27 cellular contexts compared by ENCODE assay signal in the genomic region with DNA sequence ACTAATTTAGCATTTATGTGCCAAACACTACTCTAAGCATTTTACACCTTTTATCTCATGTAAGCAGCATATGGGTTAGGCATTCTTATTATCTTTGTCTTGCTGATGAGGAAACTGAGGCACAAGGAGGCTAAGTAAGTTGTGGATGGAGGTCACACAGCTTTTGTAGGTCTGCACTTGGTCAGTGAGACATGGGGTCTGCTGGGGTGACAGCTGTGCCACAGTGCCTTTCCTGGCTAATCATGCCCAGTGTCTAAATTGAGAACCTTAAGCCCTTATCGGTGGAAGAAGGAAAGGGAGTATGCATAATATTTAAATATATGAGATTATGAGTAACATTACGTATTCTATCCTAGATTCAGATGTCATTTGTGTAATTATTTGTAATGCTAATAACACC.
"Had no signal": no experiment of that assay in that cellular context is flagged by ENCODE, and none has a peak within 500 bp of the region (broad histone marks: within the 10 kb centered on the region; RNA-seq: fewer than 3 reads in every experiment).

No MANE protein-coding gene starts in this region.

- H3K4me1 ChIP-seq: gastrocnemius medialis, psoas muscle, sigmoid colon, upper lobe of left lung had no signal

- ATAC-seq: esophagus mucosa; gastrocnemius medialis; left lobe of liver; natural killer cell treated with Interleukin-12 subunit alpha and Interleukin-12 subunit beta and Interleukin-15 and Interleukin-18, amount 100 ng/mL, for 72 hours; right cardiac atrium; stimulated activated naive B cell treated with anti-CD40 and anti-IgM and Interleukin-4, amounts not matched to agents 10 μg/mL and 1 μg/mL and 100 μg/mL, for 72 hours had no signal

- H3K27ac ChIP-seq: epithelial cell of prostate, gastrocnemius medialis, ovary, psoas muscle, sigmoid colon, skin epidermis, thoracic aorta, tibial nerve, upper lobe of left lung had no signal

- H3K4me1 Mint-ChIP-seq: naive B cell; stimulated activated naive B cell treated with anti-CD40 and anti-IgM and Interleukin-4, amounts not matched to agents 10 μg/mL and 1 μg/mL and 100 μg/mL, for 72 hours had no signal

- H3K4me3 Mint-ChIP-seq: naive B cell; natural killer cell treated with Interleukin-12 subunit alpha and Interleukin-12 subunit beta and Interleukin-15 and Interleukin-18, amount 100 ng/mL, for 72 hours; neural crest cell; stimulated activated naive B cell treated with anti-CD40 and anti-IgM and Interleukin-4, amounts not matched to agents 10 μg/mL and 1 μg/mL and 100 μg/mL, for 72 hours; stimulated activated naive CD8-positive, alpha-beta T cell treated with anti-CD3 and anti-CD28 coated beads, Interleukin-15, Interleukin-2, amounts not matched to agents 100 ng/mL and 50 ng/mL, for 24 hours had no signal

- H3K27me3 Mint-ChIP-seq: naive B cell; natural killer cell treated with Interleukin-12 subunit alpha and Interleukin-12 subunit beta and Interleukin-15 and Interleukin-18, amount 100 ng/mL, for 72 hours; stimulated activated naive B cell treated with anti-CD40 and anti-IgM and Interleukin-4, amounts not matched to agents 10 μg/mL and 1 μg/mL and 100 μg/mL, for 72 hours; stimulated activated naive CD8-positive, alpha-beta T cell treated with anti-CD3 and anti-CD28 coated beads, Interleukin-15, Interleukin-2, amounts not matched to agents 100 ng/mL and 50 ng/mL, for 24 hours had no signal

- H3K9me3 ChIP-seq: gastrocnemius medialis, ovary, psoas muscle, sigmoid colon, thoracic aorta, tibial nerve, upper lobe of left lung had no signal

- H3K27ac Mint-ChIP-seq: naive B cell; natural killer cell treated with Interleukin-12 subunit alpha and Interleukin-12 subunit beta and Interleukin-15 and Interleukin-18, amount 100 ng/mL, for 72 hours; stimulated activated naive B cell treated with anti-CD40 and anti-IgM and Interleukin-4, amounts not matched to agents 10 μg/mL and 1 μg/mL and 100 μg/mL, for 72 hours; stimulated activated naive CD8-positive, alpha-beta T cell treated with anti-CD3 and anti-CD28 coated beads, Interleukin-15, Interleukin-2, amounts not matched to agents 100 ng/mL and 50 ng/mL, for 24 hours had no signal

- H3K36me3 Mint-ChIP-seq: naive B cell had no signal

- H3K4me3 ChIP-seq: dorsolateral prefrontal cortex, gastrocnemius medialis, lung, ovary, psoas muscle, sigmoid colon, skin epidermis, thoracic aorta, tibial nerve, upper lobe of left lung had no signal

- H3K36me3 ChIP-seq: gastrocnemius medialis, ovary, sigmoid colon, thoracic aorta, tibial nerve, upper lobe of left lung had no signal

- H3K9me3 Mint-ChIP-seq: naive B cell; natural killer cell treated with Interleukin-12 subunit alpha and Interleukin-12 subunit beta and Interleukin-15 and Interleukin-18, amount 100 ng/mL, for 72 hours; stimulated activated naive B cell treated with anti-CD40 and anti-IgM and Interleukin-4, amounts not matched to agents 10 μg/mL and 1 μg/mL and 100 μg/mL, for 72 hours; stimulated activated naive CD8-positive, alpha-beta T cell treated with anti-CD3 and anti-CD28 coated beads, Interleukin-15, Interleukin-2, amounts not matched to agents 100 ng/mL and 50 ng/mL, for 24 hours had no signal

- DNase-seq: cerebellar nuclear complex; dorsolateral prefrontal cortex; effector CD4-positive, alpha-beta T cell; foreskin fibroblast; gastrocnemius medialis; head of caudate nucleus; kidney; naive B cell; ovary; posterior cingulate gyrus; psoas muscle; right cardiac atrium; sigmoid colon; stimulated activated CD4-positive, alpha-beta T cell treated with anti-CD3 and anti-CD28 coated beads, Interleukin-15, amount 100 ng/mL, for 24 hours; stimulated activated CD4-positive, alpha-beta T cell treated with anti-CD3 and anti-CD28 coated beads, Interleukin-2, amount 100 ng/mL, for 48 hours; stimulated activated naive B cell treated with anti-CD40 and anti-IgM and Interleukin-4, amounts not matched to agents 10 μg/mL and 1 μg/mL and 100 μg/mL, for 72 hours; upper lobe of left lung had no signal

- H3K27me3 ChIP-seq: dorsolateral prefrontal cortex, gastrocnemius medialis, ovary, sigmoid colon, tibial nerve, upper lobe of left lung had no signal
